ENCODE assay signal across 16 cellular contexts in the genomic region with DNA sequence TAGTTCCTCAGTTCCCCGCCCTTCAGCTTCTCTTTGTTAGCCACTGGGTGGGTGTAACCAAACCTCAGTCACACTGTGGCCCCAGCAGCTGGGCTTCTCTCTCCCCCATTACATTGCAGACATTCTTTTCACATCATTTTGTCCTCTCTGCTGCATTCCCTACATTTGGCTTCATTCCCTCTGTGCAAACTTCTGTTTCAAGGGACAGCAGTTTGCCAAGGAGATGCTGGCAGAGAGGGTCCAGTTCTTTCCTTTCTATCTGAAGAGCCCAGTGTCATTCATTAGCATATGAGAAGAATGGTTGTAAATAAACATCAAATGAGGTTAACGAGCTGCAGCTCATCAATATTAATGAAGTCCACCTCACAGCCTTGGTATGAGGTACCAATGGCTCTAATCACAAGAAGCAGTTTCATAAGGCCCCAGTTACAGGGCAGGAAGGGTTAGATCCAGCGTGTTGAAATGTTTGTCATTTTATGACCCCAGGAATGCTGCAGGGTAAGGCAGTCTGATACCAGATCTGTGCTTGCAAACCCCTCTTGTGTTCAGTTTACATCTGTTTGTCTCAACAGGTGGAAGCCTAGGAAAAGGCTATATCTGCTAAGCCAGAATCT.
A peak's percentile ranks its signal among the peaks of the same experiment; 100 is the strongest.
DNase-seq lines count a peak whose midpoint lies in the region; ATAC-seq and TF ChIP-seq lines count a peak whose summit lies in the region.
"Had no signal": no experiment of that assay in that cellular context is flagged by ENCODE, and none has a peak within 500 bp of the region (broad histone marks: within the 10 kb centered on the region; RNA-seq: fewer than 3 reads in every experiment).

No MANE protein-coding gene starts in this region.

- CTCF ChIA-PET in BJ (lab: Yijun Ruan, JAX), result interaction anchor here (1.0 to 1.2 kb wide), 2 partner anchors 187 to 220 kb away, joined by 3 to 4 read pairs; no protein-coding TSS in a partner anchor
- CTCF ChIA-PET in activated CD4-positive, alpha-beta memory T cell treated with anti-CD3 and anti-CD28 coated beads, Interleukin-2, amount 10 ng/mL, durations not matched to agents 7 days and 5 days (lab: Charles Lee), result no interaction called here

- H3K4me1 ChIP-seq in spleen, result no peaks in the 10 kb centered on the region
- H3K4me1 ChIP-seq: SJSA1 had no signal

- no peaks in the 10 kb centered on the region for H3K9me3 Mint-ChIP-seq in natural killer cell
- H3K9me3 Mint-ChIP-seq in activated CD4-positive, alpha-beta memory T cell treated with anti-CD3 and anti-CD28 coated beads, Interleukin-2, amount 10 ng/mL, durations not matched to agents 7 days and 5 days, result no peaks in the 10 kb centered on the region
- H3K9me3 Mint-ChIP-seq: activated CD4-positive, alpha-beta T cell treated with anti-CD3 and anti-CD28 coated beads, Interleukin-2, amount 10 ng/mL, durations not matched to agents 24 days and 14 days; activated naive CD4-positive, alpha-beta T cell treated with anti-CD3 and anti-CD28 coated beads for 36 hours; effector memory CD8-positive, alpha-beta T cell; immature natural killer cell had no signal

- ATAC-seq in natural killer cell (no peak), HG03378 (IDR thresholded peaks at IDR 0.05; ENCODE audit: unreplicated experiment) (no peak), GM21423 (IDR thresholded peaks at IDR 0.05; ENCODE audit: unreplicated experiment) (no peak)
- ATAC-seq: effector memory CD8-positive, alpha-beta T cell had no signal

- H3K36me3 ChIP-seq in BJ (ENCODE audit: control insufficient read depth, insufficient read depth, low read length) (no peaks in the 10 kb centered on the region), spleen (no peaks in the 10 kb centered on the region)
- H3K36me3 ChIP-seq: SJSA1 had no signal

- no peak overlapping the region for H3K27ac ChIP-seq in spleen
- H3K27ac ChIP-seq: BLaER1 treated with 17β-estradiol and CSF1 and Interleukin-3, amounts not matched to agents 10 nM and 100 nM; SJSA1 had no signal

- no peak for TF ChIP-seq POLR2A in spleen (IDR thresholded peaks at IDR 0.05)

- peak overlapping the region; percentile 61 for H3K4me3 Mint-ChIP-seq in natural killer cell
- H3K4me3 Mint-ChIP-seq in activated CD4-positive, alpha-beta memory T cell treated with anti-CD3 and anti-CD28 coated beads, Interleukin-2, amount 10 ng/mL, durations not matched to agents 7 days and 5 days, result no peak overlapping the region
- H3K4me3 Mint-ChIP-seq: activated CD4-positive, alpha-beta T cell treated with anti-CD3 and anti-CD28 coated beads, Interleukin-2, amount 10 ng/mL, durations not matched to agents 24 days and 14 days; activated naive CD4-positive, alpha-beta T cell treated with anti-CD3 and anti-CD28 coated beads for 36 hours; effector memory CD8-positive, alpha-beta T cell had no signal

- intact Hi-C loops in natural killer cell (cut with micrococcal nuclease) (no loop called here), spleen (cut with DNase I; ENCODE audit: low total_unique reads) (no loop called here)

- no peak overlapping the region for H3K4me3 ChIP-seq in BJ (ENCODE audit: low read depth, low read length)
- no peak overlapping the region for H3K4me3 ChIP-seq in epithelial cell of proximal tubule (ENCODE audit: low read depth, low read length)
- H3K4me3 ChIP-seq in spleen, result no peak overlapping the region
- H3K4me3 ChIP-seq: BLaER1 treated with 17β-estradiol and CSF1 and Interleukin-3, amounts not matched to agents 10 nM and 100 nM; SJSA1 had no signal

- H3K27me3 ChIP-seq in BJ (ENCODE audit: control insufficient read depth, insufficient read depth, low read length) (no peaks in the 10 kb centered on the region), spleen (replicated peaks in 1 of 7) (no peaks in the 10 kb centered on the region)
- H3K27me3 ChIP-seq: SJSA1 had no signal

- TF ChIP-seq CTCF in BJ (IDR thresholded peaks at IDR 0.05; ENCODE audit: insufficient read depth, low read depth, low read length) (no peak), epithelial cell of proximal tubule (conservative IDR thresholded peaks at IDR 0.05; ENCODE audit: low read depth, low read length) (no peak), natural killer cell (IDR thresholded peaks at IDR 0.05) (no peak), spleen (IDR thresholded peaks at IDR 0.05 in 8 of 11, conservative IDR thresholded peaks at IDR 0.05 in 3 of 11) (no peak)

- DNase-seq in BJ (ENCODE audit: low read depth) (peak; percentile 35), M059J (ENCODE audit: low read depth) (peak; percentile 57), epithelial cell of proximal tubule (ENCODE audit: low read depth) (peak; percentile 20), natural killer cell (no peak), spleen (no peak)
- no peak for DNase-seq in activated CD4-positive, alpha-beta memory T cell treated with anti-CD3 and anti-CD28 coated beads, Interleukin-2, amount 10 ng/mL, durations not matched to agents 7 days and 5 days
- DNase-seq: activated CD4-positive, alpha-beta T cell treated with anti-CD3 and anti-CD28 coated beads, Interleukin-2, amount 10 ng/mL, durations not matched to agents 24 days and 14 days; activated naive CD4-positive, alpha-beta T cell treated with anti-CD3 and anti-CD28 coated beads for 36 hours; effector memory CD8-positive, alpha-beta T cell; immature natural killer cell; NCI-H446 treated with DMSO at 0.1 percent for 48 hours; occipital lobe had no signal

- no peaks in the 10 kb centered on the region for H3K36me3 Mint-ChIP-seq in natural killer cell
- no peaks in the 10 kb centered on the region for H3K36me3 Mint-ChIP-seq in activated CD4-positive, alpha-beta memory T cell treated with anti-CD3 and anti-CD28 coated beads, Interleukin-2, amount 10 ng/mL, durations not matched to agents 7 days and 5 days (ENCODE audit: low read depth)
- H3K36me3 Mint-ChIP-seq: immature natural killer cell had no signal

- H3K9me3 ChIP-seq in spleen, result no peaks in the 10 kb centered on the region
- H3K9me3 ChIP-seq: SJSA1 had no signal

- POLR2A ChIA-PET in BJ (lab: Charles Lee), result no interaction called here
- POLR2A ChIA-PET in activated CD4-positive, alpha-beta memory T cell treated with anti-CD3 and anti-CD28 coated beads, Interleukin-2, amount 10 ng/mL, durations not matched to agents 7 days and 5 days (lab: Charles Lee), result interaction anchor here (1.0 kb wide), 1 partner anchor 15 kb away, joined by 3 read pairs; no protein-coding TSS in a partner anchor

- 71 to 85% (median 78%) methylated on average over 3 of the region's 3 CpGs for WGBS in spleen, 5 donors

- H3K4me1 Mint-ChIP-seq in natural killer cell, result peaks cover 15% of the 10 kb centered on the region in 2 donors
- no peaks in the 10 kb centered on the region for H3K4me1 Mint-ChIP-seq in activated CD4-positive, alpha-beta memory T cell treated with anti-CD3 and anti-CD28 coated beads, Interleukin-2, amount 10 ng/mL, durations not matched to agents 7 days and 5 days

- H3K27me3 Mint-ChIP-seq in natural killer cell (ENCODE audit: low read depth in 2 of 2), result no peaks in the 10 kb centered on the region
- no peaks in the 10 kb centered on the region for H3K27me3 Mint-ChIP-seq in activated CD4-positive, alpha-beta memory T cell treated with anti-CD3 and anti-CD28 coated beads, Interleukin-2, amount 10 ng/mL, durations not matched to agents 7 days and 5 days
- H3K27me3 Mint-ChIP-seq: activated CD4-positive, alpha-beta T cell treated with anti-CD3 and anti-CD28 coated beads, Interleukin-2, amount 10 ng/mL, durations not matched to agents 24 days and 14 days; effector memory CD8-positive, alpha-beta T cell had no signal

- peak overlapping the region; percentile 2 to 47 for H3K27ac Mint-ChIP-seq in natural killer cell
- H3K27ac Mint-ChIP-seq in activated CD4-positive, alpha-beta memory T cell treated with anti-CD3 and anti-CD28 coated beads, Interleukin-2, amount 10 ng/mL, durations not matched to agents 7 days and 5 days, result no peak overlapping the region
- H3K27ac Mint-ChIP-seq: activated CD4-positive, alpha-beta T cell treated with anti-CD3 and anti-CD28 coated beads, Interleukin-2, amount 10 ng/mL, durations not matched to agents 24 days and 14 days; activated naive CD4-positive, alpha-beta T cell treated with anti-CD3 and anti-CD28 coated beads for 36 hours had no signal

Comparison
In these comparisons a context has a peak if more than half of its experiments do, and no peak if none do; other contexts are left out.
1. DNase-seq: peak in BJ (single experiment), M059J (single experiment) and epithelial cell of proximal tubule (single experiment); none in natural killer cell (single experiment), spleen (single experiment) and activated CD4-positive, alpha-beta memory T cell treated with anti-CD3 and anti-CD28 coated beads, Interleukin-2, amount 10 ng/mL, durations not matched to agents 7 days and 5 days (single experiment).